ENCODE assay signal across 16 cellular contexts in genomic region chr2:171630812-171631626, GRCh38. TPM values are rescaled to one million over a fixed set of nuclear protein-coding genes. Genes with fewer than 3 reads are reported as not detected.
DNase-seq lines count a peak whose midpoint lies in the region; ATAC-seq and TF ChIP-seq lines count a peak whose summit lies in the region.
"Had no signal": no experiment of that assay in that cellular context is flagged by ENCODE, and none has a peak within 500 bp of the region (broad histone marks: within the 10 kb centered on the region; RNA-seq: fewer than 3 reads in every experiment).

No MANE protein-coding gene starts in this region.

- no peaks in the 10 kb centered on the region for H3K27me3 Mint-ChIP-seq in activated naive CD8-positive, alpha-beta T cell treated with anti-CD3 and anti-CD28 coated beads for 36 hours
- H3K27me3 Mint-ChIP-seq in natural killer cell treated with Interleukin-12 subunit alpha and Interleukin-12 subunit beta and Interleukin-15 and Interleukin-18, amount 100 ng/mL, for 72 hours, result peaks cover 8 to 9% of the 10 kb centered on the region in 2 donors

- no peak overlapping the region for H3K27ac Mint-ChIP-seq in activated naive CD8-positive, alpha-beta T cell treated with anti-CD3 and anti-CD28 coated beads for 36 hours
- no peak overlapping the region for H3K27ac Mint-ChIP-seq in natural killer cell treated with Interleukin-12 subunit alpha and Interleukin-12 subunit beta and Interleukin-15 and Interleukin-18, amount 100 ng/mL, for 72 hours
- H3K27ac Mint-ChIP-seq: mesothelial cell of epicardium had no signal

- no peak overlapping the region for H3K4me3 Mint-ChIP-seq in activated naive CD8-positive, alpha-beta T cell treated with anti-CD3 and anti-CD28 coated beads for 36 hours
- no peak overlapping the region for H3K4me3 Mint-ChIP-seq in natural killer cell treated with Interleukin-12 subunit alpha and Interleukin-12 subunit beta and Interleukin-15 and Interleukin-18, amount 100 ng/mL, for 72 hours
- H3K4me3 Mint-ChIP-seq: mesothelial cell of epicardium had no signal

- no peaks in the 10 kb centered on the region for H3K4me1 ChIP-seq in fibroblast of lung (ENCODE audit: control insufficient read depth, extremely low read depth, insufficient read depth, low read length)
- H3K4me1 ChIP-seq: colonic mucosa had no signal

- ATAC-seq in natural killer cell treated with Interleukin-12 subunit alpha and Interleukin-12 subunit beta and Interleukin-15 and Interleukin-18, amount 100 ng/mL, for 72 hours, result no peak
- ATAC-seq: Panc1 had no signal

- H3K4me3 ChIP-seq in fibroblast of lung (replicated peaks in 1 of 4; ENCODE audit: control extremely low read depth in 1 of 4, insufficient read depth in 1 of 4, low read depth in 3 of 4, low read length in 4 of 4), result no peak overlapping the region
- H3K4me3 ChIP-seq: colonic mucosa, GM23248 had no signal

- in situ Hi-C loops in KBM-7 (cut with MboI; ENCODE audit: low pct_unique_long_range_greater_than_20kb, low sequenced_read_pairs), result no loop called here

- no peaks in the 10 kb centered on the region for H4K20me1 ChIP-seq in fibroblast of lung (ENCODE audit: control insufficient read depth, extremely low read depth, insufficient read depth, low read length)

- no peak for TF ChIP-seq CTCF in fibroblast of lung (conservative IDR thresholded peaks at IDR 0.05 in 1 of 2, IDR thresholded peaks at IDR 0.05 in 1 of 2; ENCODE audit: low read depth in 1 of 2, low read length in 2 of 2)

- peak; percentile 3 for DNase-seq in COR-L47 (lab: John Stamatoyannopoulos, UW)
- peak; percentile 79 for DNase-seq in KBM-7
- peak; percentile 81 for DNase-seq in OCI-M1 (lab: John Stamatoyannopoulos, UW)
- DNase-seq in fibroblast of lung (ENCODE audit: low read depth in 2 of 2), result peak; percentile 11 to 23
- DNase-seq in activated T-cell treated with anti-CD3 and anti-CD28 coated beads for 4 hours, result no peak
- DNase-seq in DMS114 treated with DMSO at 0.1 percent for 48 hours (lab: John Stamatoyannopoulos, UW; ENCODE audit: unreplicated experiment), result no peak
- no peak for DNase-seq in activated naive CD8-positive, alpha-beta T cell treated with anti-CD3 and anti-CD28 coated beads for 36 hours
- DNase-seq in natural killer cell treated with Interleukin-12 subunit alpha and Interleukin-12 subunit beta and Interleukin-15 and Interleukin-18, amount 100 ng/mL, for 72 hours (ENCODE audit: low spot score), result no peak
- DNase-seq: activated CD4-positive, alpha-beta T cell treated with anti-CD3 and anti-CD28 coated beads, Interleukin-2, amount 50 U/mL, for 48 hours; amygdala; colonic mucosa; DMS79 treated with DMSO at 0.1 percent for 48 hours; GM23248; NCI-H446 treated with DMSO at 0.1 percent for 48 hours had no signal

- H3K27me3 ChIP-seq in fibroblast of lung (ENCODE audit: control insufficient read depth, insufficient read depth, low read length), result no peaks in the 10 kb centered on the region
- H3K27me3 ChIP-seq: colonic mucosa had no signal

- no peak overlapping the region for H3K27ac ChIP-seq in fibroblast of lung (ENCODE audit: insufficient read depth, low read length)
- H3K27ac ChIP-seq: colonic mucosa, GM23248 had no signal

- peaks cover 33% of the 10 kb centered on the region for H3K9me3 Mint-ChIP-seq in activated naive CD8-positive, alpha-beta T cell treated with anti-CD3 and anti-CD28 coated beads for 36 hours
- H3K9me3 Mint-ChIP-seq in natural killer cell treated with Interleukin-12 subunit alpha and Interleukin-12 subunit beta and Interleukin-15 and Interleukin-18, amount 100 ng/mL, for 72 hours, result peaks cover 16% of the 10 kb centered on the region

- H3K36me3 Mint-ChIP-seq in activated naive CD8-positive, alpha-beta T cell treated with anti-CD3 and anti-CD28 coated beads for 36 hours, result no peaks in the 10 kb centered on the region
- H3K36me3 Mint-ChIP-seq in natural killer cell treated with Interleukin-12 subunit alpha and Interleukin-12 subunit beta and Interleukin-15 and Interleukin-18, amount 100 ng/mL, for 72 hours, result peaks cover 22% of the 10 kb centered on the region

- no peak overlapping the region for H3K4me2 ChIP-seq in fibroblast of lung (ENCODE audit: extremely low read depth, insufficient read depth, low read length)

- no peak overlapping the region for H2AFZ ChIP-seq in fibroblast of lung (ENCODE audit: low read length)
- H2AFZ ChIP-seq: GM23248 had no signal

- no peak overlapping the region for H3K9ac ChIP-seq in fibroblast of lung (ENCODE audit: insufficient read depth, low read length)
- H3K9ac ChIP-seq: GM23248 had no signal

- H3K79me2 ChIP-seq in fibroblast of lung (ENCODE audit: control insufficient read depth, insufficient read depth, low read length), result no peaks in the 10 kb centered on the region

- no peaks in the 10 kb centered on the region for H3K9me3 ChIP-seq in fibroblast of lung (ENCODE audit: control insufficient read depth, insufficient read depth, low read depth, low read length)
- H3K9me3 ChIP-seq: colonic mucosa had no signal

- H3K4me1 Mint-ChIP-seq in activated naive CD8-positive, alpha-beta T cell treated with anti-CD3 and anti-CD28 coated beads for 36 hours, result no peaks in the 10 kb centered on the region
- no peaks in the 10 kb centered on the region for H3K4me1 Mint-ChIP-seq in natural killer cell treated with Interleukin-12 subunit alpha and Interleukin-12 subunit beta and Interleukin-15 and Interleukin-18, amount 100 ng/mL, for 72 hours (ENCODE audit: low read depth in 2 of 2)

- no peaks in the 10 kb centered on the region for H3K36me3 ChIP-seq in fibroblast of lung (ENCODE audit: control insufficient read depth, insufficient read depth, low read length)
- H3K36me3 ChIP-seq: colonic mucosa had no signal

RNA-seq across cellular contexts. Expression of gene DYNC1I2, which starts 56.2 kb away (rescaled TPM):
- total RNA-seq in fibroblast of lung, result 86.0 and 109 TPM in 2 replicates
- polyA plus RNA-seq in fibroblast of lung, result 204 and 238 TPM in 2 replicates
- 121 and 128 TPM in 2 replicates for polyA plus RNA-seq in fibroblast of lung (2012)
- polyA minus RNA-seq in fibroblast of lung (ENCODE audit: low replicate concordance), result 26.0 and 34.9 TPM in 2 replicates
- 10 to 100 TPM; 41.5 to 44.1 TPM for total RNA-seq in activated naive CD8-positive, alpha-beta T cell treated with anti-CD3 and anti-CD28 coated beads for 36 hours
- total RNA-seq in natural killer cell treated with Interleukin-12 subunit alpha and Interleukin-12 subunit beta and Interleukin-15 and Interleukin-18, amount 100 ng/mL, for 72 hours, result 10 to 100 TPM; 51.0 to 62.3 TPM

Comparison
In these comparisons a context has a peak if more than half of its experiments do, and no peak if none do; other contexts are left out.
1. DNase-seq: peak in COR-L47 (single experiment), KBM-7 (single experiment), OCI-M1 (single experiment) and fibroblast of lung (2 of 2); none in activated T-cell treated with anti-CD3 and anti-CD28 coated beads for 4 hours (single experiment), DMS114 treated with DMSO at 0.1 percent for 48 hours (single experiment), activated naive CD8-positive, alpha-beta T cell treated with anti-CD3 and anti-CD28 coated beads for 36 hours (single experiment) and natural killer cell treated with Interleukin-12 subunit alpha and Interleukin-12 subunit beta and Interleukin-15 and Interleukin-18, amount 100 ng/mL, for 72 hours (single experiment).